Comparison of ENCODE assay signal across 2 cellular contexts in the genomic region with DNA sequence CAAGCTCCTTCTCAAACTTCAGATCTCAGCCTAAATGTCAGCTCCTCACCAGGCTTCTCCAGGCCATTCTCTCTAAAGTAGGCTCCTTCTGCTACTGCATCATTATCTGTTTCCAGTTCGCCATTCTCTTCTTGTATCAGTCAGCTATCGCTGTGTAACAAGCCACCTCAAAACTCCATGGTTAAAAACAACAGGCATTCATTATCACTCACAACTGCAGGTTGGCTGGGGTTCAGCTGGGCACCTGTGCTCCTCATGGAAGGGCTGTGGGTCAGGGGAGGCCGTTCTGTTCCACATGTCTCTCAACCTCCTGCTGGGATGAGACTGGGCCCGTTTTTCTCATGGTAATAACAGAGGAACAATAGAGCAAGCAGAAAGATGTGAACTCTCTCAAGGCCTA.
TF ChIP-seq lines count a peak whose summit lies in the region.

No MANE protein-coding gene starts in this region.

TF ChIP-seq in WTC11, 78 proteins besides CTCF, POLR2A, EP300 and RAD21:
- TF ChIP-seq GTF2I (CRISPR knock-in tag; conservative IDR thresholded peaks at IDR 0.05) (0 out of 2 replicates have a peak, but pooled peaks have one; percentile 26), SMAD4 (CRISPR knock-in tag; IDR thresholded peaks at IDR 0.05) (no peak)

TF ChIP-seq in H1, 55 proteins besides CTCF, POLR2A, EP300 and RAD21:
- no peak for TF ChIP-seq ZNF274 (IDR thresholded peaks at IDR 0.05; ENCODE audit: borderline replicate concordance, extremely low read depth, low read length)
- no peak for TF ChIP-seq GTF2F1 (IDR thresholded peaks at IDR 0.05; ENCODE audit: borderline replicate concordance, low read depth, low read length)
- no peak for TF ChIP-seq RNF2 (IDR thresholded peaks at IDR 0.05; ENCODE audit: borderline replicate concordance, low read depth, low read length, missing control alignments, poor library complexity, severe bottlenecking)
- TF ChIP-seq CBX5 (IDR thresholded peaks at IDR 0.05; ENCODE audit: low read depth, low read length) = no peak
- no peak for TF ChIP-seq USF2 (IDR thresholded peaks at IDR 0.05; ENCODE audit: low read length)
- TF ChIP-seq SIN3A (conservative IDR thresholded peaks at IDR 0.05 in 1 of 2, IDR thresholded peaks at IDR 0.05 in 1 of 2; ENCODE audit: low read depth in 1 of 2, low read length in 2 of 2) = no peak
- TF ChIP-seq KDM1A (IDR thresholded peaks at IDR 0.05; ENCODE audit: borderline replicate concordance, low read length) = peak; percentile 85; the same call in 1 of the 2 replicates
